Comparison of ENCODE assay signal across 16 cellular contexts in the genomic region with DNA sequence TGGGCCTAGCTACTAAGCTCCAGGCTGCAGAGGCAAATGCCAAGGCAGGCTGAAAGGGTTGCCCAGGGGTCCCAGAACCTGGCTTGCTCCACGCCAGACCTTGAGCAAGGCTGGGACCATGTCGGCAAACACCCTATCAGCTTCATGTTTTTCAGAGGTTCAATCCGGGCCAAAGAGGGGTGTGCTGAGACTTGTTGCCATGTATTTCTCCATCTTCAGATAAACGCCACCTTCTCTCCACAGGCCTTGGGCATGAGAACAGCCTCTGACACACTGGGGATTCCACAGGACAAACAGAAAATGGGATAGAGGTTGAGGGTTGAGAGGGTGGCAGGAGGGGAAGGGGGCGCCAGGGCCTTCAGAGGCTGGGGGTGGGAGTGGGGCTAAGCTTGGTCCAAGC. TPM values are rescaled to one million over a fixed set of nuclear protein-coding genes. Genes with fewer than 3 reads are reported as not detected.
A peak's percentile ranks its signal among the peaks of the same experiment; 100 is the strongest.
DNase-seq lines count a peak whose midpoint lies in the region; ATAC-seq and TF ChIP-seq lines count a peak whose summit lies in the region.
"Had no signal": no experiment of that assay in that cellular context is flagged by ENCODE, and none has a peak within 500 bp of the region (broad histone marks: within the 10 kb centered on the region; RNA-seq: fewer than 3 reads in every experiment).

No MANE protein-coding gene starts in this region.

- H3K27me3 ChIP-seq in SK-N-SH (ENCODE audit: insufficient read depth) (peaks cover under 1% of the 10 kb centered on the region; the same call in 1 of the 2 replicates), subcutaneous abdominal adipose tissue (ENCODE audit: control insufficient read depth in 5 of 5, insufficient read depth in 4 of 5, low read length in 5 of 5) (peaks cover 0 to 19% (median 14%) of the 10 kb centered on the region in 5 donors), breast epithelium (peaks cover 0 to 53% of the 10 kb centered on the region in 2 donors), Peyer's patch (no peaks in the 10 kb centered on the region)

- H3F3A ChIP-seq in SK-N-SH (replicated peaks; ENCODE audit: insufficient read depth), result peaks cover 4% of the 10 kb centered on the region

- intact Hi-C loops in breast epithelium (cut with DNase I; ENCODE audit: low total_unique reads), result no loop called here

- H3K4me3 ChIP-seq in SK-N-SH (ENCODE audit: low read depth in 2 of 2, low read length in 1 of 2), result no peak overlapping the region
- H3K4me3 ChIP-seq in subcutaneous abdominal adipose tissue (ENCODE audit: low read depth in 1 of 5, low read length in 5 of 5), result no peak overlapping the region
- no peak overlapping the region for H3K4me3 ChIP-seq in breast epithelium
- no peak overlapping the region for H3K4me3 ChIP-seq in Peyer's patch
- H3K4me3 ChIP-seq: GM23338, HAP-1 had no signal

- no peaks in the 10 kb centered on the region for H3K79me2 ChIP-seq in SK-N-SH (ENCODE audit: insufficient read depth)

- H3K9me2 ChIP-seq in SK-N-SH, result no peaks in the 10 kb centered on the region

- no peak for TF ChIP-seq EP300 in SK-N-SH (IDR thresholded peaks at IDR 0.05; ENCODE audit: borderline replicate concordance in 1 of 2, low read depth in 1 of 2, low read length in 1 of 2)

- no peaks in the 10 kb centered on the region for H3K36me3 ChIP-seq in SK-N-SH (replicated peaks in 1 of 2; ENCODE audit: control insufficient read depth in 1 of 2, insufficient read depth in 2 of 2, low read length in 1 of 2)
- peaks cover 0 to 6% (median 4%) of the 10 kb centered on the region in 5 donors for H3K36me3 ChIP-seq in subcutaneous abdominal adipose tissue (ENCODE audit: control insufficient read depth in 5 of 5, insufficient read depth in 5 of 5, low read length in 5 of 5)
- no peaks in the 10 kb centered on the region for H3K36me3 ChIP-seq in breast epithelium
- H3K36me3 ChIP-seq in Peyer's patch, result no peaks in the 10 kb centered on the region

- TF ChIP-seq POLR2A in breast epithelium (IDR thresholded peaks at IDR 0.05) (no peak), Peyer's patch (IDR thresholded peaks at IDR 0.05) (no peak)

- TF ChIP-seq RAD21 in SK-N-SH (IDR thresholded peaks at IDR 0.05; ENCODE audit: low read length), result no peak

- no peak for TF ChIP-seq CTCF in SK-N-SH (IDR thresholded peaks at IDR 0.05)
- TF ChIP-seq CTCF in breast epithelium (IDR thresholded peaks at IDR 0.05), result no peak
- no peak for TF ChIP-seq CTCF in Peyer's patch (IDR thresholded peaks at IDR 0.05)

- H3K9me3 ChIP-seq in SK-N-SH (no peaks in the 10 kb centered on the region), subcutaneous abdominal adipose tissue (ENCODE audit: control insufficient read depth in 5 of 5, low read length in 5 of 5) (no peaks in the 10 kb centered on the region), breast epithelium (no peaks in the 10 kb centered on the region), Peyer's patch (no peaks in the 10 kb centered on the region)
- H3K9me3 ChIP-seq: HAP-1 had no signal

- H4K20me1 ChIP-seq in SK-N-SH (ENCODE audit: insufficient read depth), result no peaks in the 10 kb centered on the region

- H3K4me2 ChIP-seq in SK-N-SH, result no peak overlapping the region
- H3K4me2 ChIP-seq: GM23338 had no signal

- peak; percentile 1 for DNase-seq in SK-N-SH
- DNase-seq in mesenteric fat pad (ENCODE audit: low spot score), result peak; percentile 69
- DNase-seq in breast epithelium (ENCODE audit: low spot score in 2 of 2), result no peak
- no peak for DNase-seq in SIG-M5 (lab: John Stamatoyannopoulos, UW)
- DNase-seq in Peyer's patch, result no peak
- DNase-seq: COR-L47, DMS153, DMS79 treated with DMSO at 0.1 percent for 48 hours, EL had no signal

- CTCF ChIA-PET in SK-N-SH (lab: Yijun Ruan, JAX), result interaction anchor here (1.9 to 3.7 kb wide), 2 partner anchors 65 to 329 kb away, joined by 5 to 18 read pairs; no protein-coding TSS in a partner anchor

- WGBS in SK-N-SH (ENCODE audit: low lambda C conversion rate), result 62% methylated on average over 5 of the region's 5 CpGs

- H3K27ac ChIP-seq in SK-N-SH (ENCODE audit: low read depth in 2 of 2, low read length in 1 of 2) (no peak overlapping the region), subcutaneous abdominal adipose tissue (ENCODE audit: low read depth, low read length) (peak overlapping the region; percentile 54), breast epithelium (no peak overlapping the region), Peyer's patch (no peak overlapping the region)
- H3K27ac ChIP-seq: 22Rv1 had no signal

- no peak overlapping the region for H2AFZ ChIP-seq in SK-N-SH (ENCODE audit: low read depth)
- H2AFZ ChIP-seq: GM23338 had no signal

- POLR2A ChIA-PET in SK-N-SH (lab: Yijun Ruan, JAX), result interaction anchor here (1.5 kb wide), 1 partner anchor 17 kb away, joined by 3 read pairs; no protein-coding TSS in a partner anchor

- ATAC-seq in SK-N-SH treated with all-trans-retinoic acid at 6 μM for 48 hours, result no peak
- ATAC-seq: CD8-positive, alpha-beta T cell; GM23338; HepG2 had no signal

- H3K4me1 ChIP-seq in SK-N-SH (ENCODE audit: control insufficient read depth in 1 of 2, insufficient read depth in 2 of 2, low read depth in 1 of 2, low read length in 1 of 2) (peaks cover 0 to 4% of the 10 kb centered on the region in 2 experiments; a peak in 1 of 4 replicates), subcutaneous abdominal adipose tissue (ENCODE audit: control insufficient read depth in 5 of 5, insufficient read depth in 5 of 5, low read length in 5 of 5) (peaks cover 0 to 42% (median 28%) of the 10 kb centered on the region in 5 donors), breast epithelium (no peaks in the 10 kb centered on the region), Peyer's patch (no peaks in the 10 kb centered on the region)

- H3K9ac ChIP-seq in SK-N-SH (no peak overlapping the region), subcutaneous abdominal adipose tissue (ENCODE audit: low read length in 5 of 5) (no peak overlapping the region)

TF ChIP-seq in SK-N-SH, 30 proteins besides CTCF, POLR2A, EP300 and RAD21:
- TF ChIP-seq MXI1 (IDR thresholded peaks at IDR 0.05; ENCODE audit: low read depth, low read length), result no peak
- TF ChIP-seq POLR2AphosphoS5 (IDR thresholded peaks at IDR 0.05; ENCODE audit: low read depth, low read length), result no peak
- TF ChIP-seq MEF2A (IDR thresholded peaks at IDR 0.05; ENCODE audit: borderline replicate concordance, low read depth), result no peak
- TF ChIP-seq ELF1 (IDR thresholded peaks at IDR 0.05), result no peak
- no peak for TF ChIP-seq NRF1 (IDR thresholded peaks at IDR 0.05; ENCODE audit: low read depth, low read length)
- TF ChIP-seq FOXJ3 (CRISPR knock-in tag; IDR thresholded peaks at IDR 0.05), result no peak
- no peak for TF ChIP-seq YY1 (IDR thresholded peaks at IDR 0.05; ENCODE audit: low read depth)
- no peak for TF ChIP-seq SMC3 (IDR thresholded peaks at IDR 0.05; ENCODE audit: low read depth, low read length)
- TF ChIP-seq TEAD4 (IDR thresholded peaks at IDR 0.05; ENCODE audit: borderline replicate concordance, insufficient read depth), result no peak
- TF ChIP-seq RFX5 (IDR thresholded peaks at IDR 0.05; ENCODE audit: low read length), result no peak
- no peak for TF ChIP-seq JUND (IDR thresholded peaks at IDR 0.05)
TF ChIP-seq in SK-N-SH: peak in this region for 0.

TF ChIP-seq in SK-N-SH treated with all-trans-retinoic acid at 6 μM for 48 hours, 23 proteins besides CTCF, POLR2A, EP300 and RAD21 (continues in another document):
- no peak for TF ChIP-seq SNAI2 (CRISPR knock-in tag; IDR thresholded peaks at IDR 0.05)
- no peak for TF ChIP-seq ZFP3 (CRISPR knock-in tag; IDR thresholded peaks at IDR 0.05)
- no peak for TF ChIP-seq GLIS3 (CRISPR knock-in tag; IDR thresholded peaks at IDR 0.05)
- TF ChIP-seq, protein P1, sequence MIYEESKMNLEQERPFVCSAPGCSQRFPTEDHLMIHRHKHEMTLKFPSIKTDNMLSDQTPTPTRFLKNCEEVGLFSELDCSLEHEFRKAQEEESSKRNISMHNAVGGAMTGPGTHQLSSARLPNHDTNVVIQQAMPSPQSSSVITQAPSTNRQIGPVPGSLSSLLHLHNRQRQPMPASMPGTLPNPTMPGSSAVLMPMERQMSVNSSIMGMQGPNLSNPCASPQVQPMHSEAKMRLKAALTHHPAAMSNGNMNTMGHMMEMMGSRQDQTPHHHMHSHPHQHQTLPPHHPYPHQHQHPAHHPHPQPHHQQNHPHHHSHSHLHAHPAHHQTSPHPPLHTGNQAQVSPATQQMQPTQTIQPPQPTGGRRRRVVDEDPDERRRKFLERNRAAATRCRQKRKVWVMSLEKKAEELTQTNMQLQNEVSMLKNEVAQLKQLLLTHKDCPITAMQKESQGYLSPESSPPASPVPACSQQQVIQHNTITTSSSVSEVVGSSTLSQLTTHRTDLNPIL (CRISPR knock-in tag; IDR thresholded peaks at IDR 0.05; ENCODE audit: low read depth), result no peak
- TF ChIP-seq ZNF565 (CRISPR knock-in tag; conservative IDR thresholded peaks at IDR 0.05; ENCODE audit: low read depth), result no peak
- no peak for TF ChIP-seq CSDC2 (CRISPR knock-in tag; IDR thresholded peaks at IDR 0.05)
- no peak for TF ChIP-seq OSR1 (CRISPR knock-in tag; IDR thresholded peaks at IDR 0.05)
- TF ChIP-seq, protein P2, sequence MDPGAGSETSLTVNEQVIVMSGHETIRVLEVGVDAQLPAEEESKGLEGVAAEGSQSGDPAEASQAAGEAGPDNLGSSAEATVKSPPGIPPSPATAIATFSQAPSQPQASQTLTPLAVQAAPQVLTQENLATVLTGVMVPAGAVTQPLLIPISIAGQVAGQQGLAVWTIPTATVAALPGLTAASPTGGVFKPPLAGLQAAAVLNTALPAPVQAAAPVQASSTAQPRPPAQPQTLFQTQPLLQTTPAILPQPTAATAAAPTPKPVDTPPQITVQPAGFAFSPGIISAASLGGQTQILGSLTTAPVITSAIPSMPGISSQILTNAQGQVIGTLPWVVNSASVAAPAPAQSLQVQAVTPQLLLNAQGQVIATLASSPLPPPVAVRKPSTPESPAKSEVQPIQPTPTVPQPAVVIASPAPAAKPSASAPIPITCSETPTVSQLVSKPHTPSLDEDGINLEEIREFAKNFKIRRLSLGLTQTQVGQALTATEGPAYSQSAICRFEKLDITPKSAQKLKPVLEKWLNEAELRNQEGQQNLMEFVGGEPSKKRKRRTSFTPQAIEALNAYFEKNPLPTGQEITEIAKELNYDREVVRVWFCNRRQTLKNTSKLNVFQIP (CRISPR knock-in tag; IDR thresholded peaks at IDR 0.05; ENCODE audit: borderline replicate concordance, low read depth), result no peak

RNA-seq across cellular contexts. Expression of a gene that starts 8.6 kb away (rescaled TPM):
- 15.7 and 16.5 TPM in 2 replicates for polyA plus RNA-seq in SK-N-SH (2012; rRNA removed)
- 15.1 and 15.7 TPM in 2 replicates for polyA plus RNA-seq in SK-N-SH (2012; cell fraction: cytosol; rRNA removed)
- polyA plus RNA-seq in SK-N-SH (2012; cell fraction: nucleus; rRNA removed), result 12.4 and 14.4 TPM in 2 replicates
- total RNA-seq in mesenteric fat pad (57.6 TPM), breast epithelium (10 to 100 TPM; 20.0 to 50.1 (median 25.6) TPM), Peyer's patch (10 to 100 TPM in 1 of 4 donors, 1 to 10 TPM in 3; 4.2 to 50.3 (median 6.1) TPM)

Comparison
In these comparisons a context has a peak if more than half of its experiments do, and no peak if none do; other contexts are left out.
1. DNase-seq: peak in SK-N-SH (single experiment) and mesenteric fat pad (single experiment); none in breast epithelium (0 of 2), SIG-M5 (single experiment) and Peyer's patch (0 of 3).